Comparison of ENCODE assay signal across 8 cellular contexts in genomic region chr19:55115446-55116065, GRCh38. TPM values are rescaled to one million over a fixed set of nuclear protein-coding genes. Genes with fewer than 3 reads are reported as not detected.
DNase-seq lines count a peak whose midpoint lies in the region; ATAC-seq and TF ChIP-seq lines count a peak whose summit lies in the region.

No MANE protein-coding gene starts in this region.

- H3K4me1 ChIP-seq in thoracic aorta (ENCODE audit: control insufficient read depth in 1 of 2, low read depth in 2 of 2) = peaks cover 26 to 55% of the 10 kb centered on the region in 2 donors

- H3K36me3 Mint-ChIP-seq in activated CD4-positive, alpha-beta T cell treated with anti-CD3 and anti-CD28 coated beads, Interleukin-2, amount 10 ng/mL, durations not matched to agents 24 days and 14 days (ENCODE audit: low read depth) = peaks cover 11% of the 10 kb centered on the region
- peaks cover 3% of the 10 kb centered on the region for H3K36me3 Mint-ChIP-seq in activated naive CD8-positive, alpha-beta T cell treated with anti-CD3 and anti-CD28 coated beads for 36 hours
- H3K36me3 Mint-ChIP-seq in immature natural killer cell = peaks cover 0 to 3% (median 0%) of the 10 kb centered on the region in 3 donors

- peaks cover 4% of the 10 kb centered on the region for H3K27me3 Mint-ChIP-seq in activated CD4-positive, alpha-beta T cell treated with anti-CD3 and anti-CD28 coated beads, Interleukin-2, amount 10 ng/mL, durations not matched to agents 24 days and 14 days
- no peaks in the 10 kb centered on the region for H3K27me3 Mint-ChIP-seq in activated naive CD8-positive, alpha-beta T cell treated with anti-CD3 and anti-CD28 coated beads for 36 hours
- peaks cover 10 to 14% (median 11%) of the 10 kb centered on the region in 3 donors for H3K27me3 Mint-ChIP-seq in immature natural killer cell (ENCODE audit: low read depth in 3 of 3)

- H3K4me3 ChIP-seq in thoracic aorta = peak overlapping the region; percentile 75

- intact Hi-C loops in activated CD4-positive, alpha-beta T cell treated with anti-CD3 and anti-CD28 coated beads, Interleukin-2, amount 10 ng/mL, durations not matched to agents 24 days and 14 days (cut with micrococcal nuclease) = loop anchor here (2.0 to 5.0 kb wide), 5 partner anchors 35 to 1025 kb away; partner anchors contain the start of genes LENG9, PPP6R1, ZNF444 and ZNF580

- H3K9me3 Mint-ChIP-seq in activated CD4-positive, alpha-beta T cell treated with anti-CD3 and anti-CD28 coated beads, Interleukin-2, amount 10 ng/mL, durations not matched to agents 24 days and 14 days = no peaks in the 10 kb centered on the region
- peaks cover 1% of the 10 kb centered on the region for H3K9me3 Mint-ChIP-seq in activated naive CD8-positive, alpha-beta T cell treated with anti-CD3 and anti-CD28 coated beads for 36 hours
- peaks cover 0 to 1% (median 0%) of the 10 kb centered on the region in 6 donors for H3K9me3 Mint-ChIP-seq in immature natural killer cell

- H3K9me3 ChIP-seq in thoracic aorta = no peaks in the 10 kb centered on the region

- TF ChIP-seq CTCF in thoracic aorta (IDR thresholded peaks at IDR 0.05) = no peak

- H3K27ac Mint-ChIP-seq in activated CD4-positive, alpha-beta T cell treated with anti-CD3 and anti-CD28 coated beads, Interleukin-2, amount 10 ng/mL, durations not matched to agents 24 days and 14 days = peak overlapping the region; percentile 89
- H3K27ac Mint-ChIP-seq in activated naive CD8-positive, alpha-beta T cell treated with anti-CD3 and anti-CD28 coated beads for 36 hours = peak overlapping the region; percentile 82
- peak overlapping the region; percentile 90 to 99 (median 94) for H3K27ac Mint-ChIP-seq in immature natural killer cell

- ATAC-seq in thoracic aorta (ENCODE audit: insufficient number of reproducible peaks, low FRiP score, low read depth) (no peak), GM19324 (IDR thresholded peaks at IDR 0.05; ENCODE audit: low FRiP score, unreplicated experiment) (no peak)

- H3K4me1 Mint-ChIP-seq in activated CD4-positive, alpha-beta T cell treated with anti-CD3 and anti-CD28 coated beads, Interleukin-2, amount 10 ng/mL, durations not matched to agents 24 days and 14 days = peaks cover 28% of the 10 kb centered on the region
- H3K4me1 Mint-ChIP-seq in activated naive CD8-positive, alpha-beta T cell treated with anti-CD3 and anti-CD28 coated beads for 36 hours = peaks cover 18% of the 10 kb centered on the region
- H3K4me1 Mint-ChIP-seq in immature natural killer cell = peaks cover 33 to 43% of the 10 kb centered on the region in 2 donors

- H3K27ac ChIP-seq in thoracic aorta = peak overlapping the region; percentile 76 to 92

- H3K27me3 ChIP-seq in thoracic aorta (replicated peaks; ENCODE audit: insufficient read depth) = no peaks in the 10 kb centered on the region

- H3K4me3 Mint-ChIP-seq in activated CD4-positive, alpha-beta T cell treated with anti-CD3 and anti-CD28 coated beads, Interleukin-2, amount 10 ng/mL, durations not matched to agents 24 days and 14 days = peak overlapping the region; percentile 94
- peak overlapping the region; percentile 91 for H3K4me3 Mint-ChIP-seq in activated naive CD8-positive, alpha-beta T cell treated with anti-CD3 and anti-CD28 coated beads for 36 hours
- H3K4me3 Mint-ChIP-seq in immature natural killer cell = peak overlapping the region; percentile 93 to 99 (median 97)

- no peaks in the 10 kb centered on the region for H3K36me3 ChIP-seq in thoracic aorta

- DNase-seq in activated CD4-positive, alpha-beta T cell treated with anti-CD3 and anti-CD28 coated beads, Interleukin-2, amount 10 ng/mL, durations not matched to agents 24 days and 14 days = no peak
- no peak for DNase-seq in activated CD4-positive, alpha-beta T cell treated with anti-CD3 and anti-CD28 coated beads for 1 hour
- no peak for DNase-seq in activated naive CD8-positive, alpha-beta T cell treated with anti-CD3 and anti-CD28 coated beads for 36 hours
- DNase-seq in immature natural killer cell = no peak
- DNase-seq in thoracic aorta (ENCODE audit: low spot score) = no peak
- no peak for DNase-seq in NCI-H2107 (lab: John Stamatoyannopoulos, UW)
- no peak for DNase-seq in glomerular visceral epithelial cell (ENCODE audit: extremely low spot score)

RNA-seq across cellular contexts. Expression of gene PPP1R12C, which starts 1.9 kb away (rescaled TPM):
- 103 and 104 TPM in 2 replicates for total RNA-seq in activated CD4-positive, alpha-beta T cell treated with anti-CD3 and anti-CD28 coated beads, Interleukin-2, amount 10 ng/mL, durations not matched to agents 24 days and 14 days
- total RNA-seq in activated naive CD8-positive, alpha-beta T cell treated with anti-CD3 and anti-CD28 coated beads for 36 hours = 10 to 100 TPM; 67.2 to 73.5 TPM
- polyA plus RNA-seq in immature natural killer cell = 1 to 10 TPM in 2 of 3 donors, under 1 TPM in 1; 0.63 to 8.5 (median 3.5) TPM
- total RNA-seq in thoracic aorta = 100 to 1,000 TPM; 194 to 250 TPM

RNA-seq across cellular contexts. Expression of gene TNNT1, which starts 33.5 kb away (rescaled TPM):
- 0.36 and 0.51 TPM in 2 replicates for total RNA-seq in activated CD4-positive, alpha-beta T cell treated with anti-CD3 and anti-CD28 coated beads, Interleukin-2, amount 10 ng/mL, durations not matched to agents 24 days and 14 days
- not detected for total RNA-seq in activated naive CD8-positive, alpha-beta T cell treated with anti-CD3 and anti-CD28 coated beads for 36 hours
- not detected for polyA plus RNA-seq in immature natural killer cell
- not detected for total RNA-seq in thoracic aorta

RNA-seq across cellular contexts. Expression of gene EPS8L1, which starts 39.9 kb away (rescaled TPM):
- total RNA-seq in activated CD4-positive, alpha-beta T cell treated with anti-CD3 and anti-CD28 coated beads, Interleukin-2, amount 10 ng/mL, durations not matched to agents 24 days and 14 days = 3.7 and 3.9 TPM in 2 replicates
- 1 to 10 TPM; 1.3 to 1.5 TPM for total RNA-seq in activated naive CD8-positive, alpha-beta T cell treated with anti-CD3 and anti-CD28 coated beads for 36 hours
- polyA plus RNA-seq in immature natural killer cell = 1 to 10 TPM; 4.5 to 7.3 (median 6.4) TPM
- 10 to 100 TPM in 1 of 2 donors, 1 to 10 TPM in 1; 5.4 to 16.3 TPM for total RNA-seq in thoracic aorta

RNA-seq across cellular contexts. Expression of gene TNNI3, which starts 42.0 kb away (rescaled TPM):
- total RNA-seq in activated CD4-positive, alpha-beta T cell treated with anti-CD3 and anti-CD28 coated beads, Interleukin-2, amount 10 ng/mL, durations not matched to agents 24 days and 14 days = not detected in 2 replicates
- under 1 TPM in 1 of 2 experiments, not detected in 1; 0.25 TPM for total RNA-seq in activated naive CD8-positive, alpha-beta T cell treated with anti-CD3 and anti-CD28 coated beads for 36 hours
- polyA plus RNA-seq in immature natural killer cell = 1 to 10 TPM in 1 of 3 donors, not detected in 2; 1.5 TPM
- not detected for total RNA-seq in thoracic aorta

RNA-seq across cellular contexts. Expression of gene DNAAF3, which starts 50.9 kb away (rescaled TPM):
- not detected in 2 replicates for total RNA-seq in activated CD4-positive, alpha-beta T cell treated with anti-CD3 and anti-CD28 coated beads, Interleukin-2, amount 10 ng/mL, durations not matched to agents 24 days and 14 days
- not detected for total RNA-seq in activated naive CD8-positive, alpha-beta T cell treated with anti-CD3 and anti-CD28 coated beads for 36 hours
- not detected for polyA plus RNA-seq in immature natural killer cell
- total RNA-seq in thoracic aorta = not detected
